In the genomic region with DNA sequence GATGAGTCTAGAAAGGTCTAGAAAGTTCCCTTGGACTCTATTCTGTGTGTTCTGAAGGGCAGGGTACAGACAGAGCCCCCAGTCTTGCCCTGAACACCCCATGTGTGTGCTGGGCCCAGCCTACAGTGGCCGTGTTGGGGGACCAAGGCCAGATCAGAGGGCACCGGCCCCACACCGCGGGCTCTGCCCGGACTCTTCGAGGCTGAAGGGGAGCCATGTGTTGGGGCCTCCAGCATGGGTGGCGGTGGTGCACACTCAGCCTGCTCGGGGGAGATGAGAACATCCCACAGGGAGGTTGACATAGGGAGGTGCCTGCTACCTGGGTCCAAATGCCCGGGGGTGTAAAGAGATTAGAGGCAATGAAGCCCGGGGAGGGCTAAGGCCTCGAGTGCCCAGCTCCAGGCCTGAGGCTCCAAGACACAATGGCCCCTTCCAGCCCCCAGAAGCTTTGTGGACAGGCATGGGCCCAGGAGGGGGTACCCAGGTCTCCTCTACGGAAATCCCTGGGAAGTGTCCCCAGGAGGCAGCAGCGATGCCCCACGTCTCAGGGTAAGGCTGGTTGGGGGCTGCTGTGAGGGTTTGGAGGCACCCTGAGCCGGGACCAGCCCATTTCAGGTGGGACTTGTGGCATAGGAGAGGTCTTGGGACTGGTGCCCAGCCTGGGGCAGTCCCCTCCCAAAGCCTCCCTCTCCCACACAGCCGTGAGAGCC, we compare ENCODE assay signal across 27 cellular contexts. TPM values are rescaled to one million over a fixed set of nuclear protein-coding genes. Genes with fewer than 3 reads are reported as not detected.
DNase-seq lines count a peak whose midpoint lies in the region; ATAC-seq and TF ChIP-seq lines count a peak whose summit lies in the region.
"Had no signal": no experiment of that assay in that cellular context is flagged by ENCODE, and none has a peak within 500 bp of the region (broad histone marks: within the 10 kb centered on the region; RNA-seq: fewer than 3 reads in every experiment).

No MANE protein-coding gene starts in this region.

- H3K27ac ChIP-seq in right atrium auricular region (no peak overlapping the region), neural progenitor cell (no peak overlapping the region), vagina (peak overlapping the region; percentile 29), colonic mucosa (no peak overlapping the region)
- H3K27ac ChIP-seq: adrenal gland, body of pancreas, heart left ventricle, pancreas, thoracic aorta had no signal

- intact Hi-C loops in left ventricle myocardium superior (cut with micrococcal nuclease) (no loop called here), vagina (cut with DNase I) (no loop called here), colonic mucosa (cut with DNase I) (no loop called here)

- H3K27me3 ChIP-seq in right atrium auricular region (no peaks in the 10 kb centered on the region), neural progenitor cell (no peaks in the 10 kb centered on the region), vagina (no peaks in the 10 kb centered on the region), colonic mucosa (no peaks in the 10 kb centered on the region)
- H3K27me3 ChIP-seq: adrenal gland, body of pancreas, heart left ventricle, pancreas had no signal

- peaks cover 10% of the 10 kb centered on the region for H3K4me1 Mint-ChIP-seq in WTC11
- H3K4me1 Mint-ChIP-seq in neural progenitor cell = peaks cover 19% of the 10 kb centered on the region

- TF ChIP-seq CTCF in right atrium auricular region (IDR thresholded peaks at IDR 0.05) = no peak
- no peak for TF ChIP-seq CTCF in WTC11 (IDR thresholded peaks at IDR 0.05)
- no peak for TF ChIP-seq CTCF in neural progenitor cell (IDR thresholded peaks at IDR 0.05)
- no peak for TF ChIP-seq CTCF in vagina (IDR thresholded peaks at IDR 0.05)
- TF ChIP-seq CTCF in colonic mucosa (IDR thresholded peaks at IDR 0.05) = no peak

- H3K36me3 Mint-ChIP-seq in WTC11 (no peaks in the 10 kb centered on the region), neural progenitor cell (no peaks in the 10 kb centered on the region)

- H4K20me1 ChIP-seq in neural progenitor cell (ENCODE audit: low read depth) = no peaks in the 10 kb centered on the region

- H3K4me2 ChIP-seq in neural progenitor cell = no peak overlapping the region

- H3K27me3 Mint-ChIP-seq in WTC11 (ENCODE audit: low read depth) = no peaks in the 10 kb centered on the region
- peaks cover 13% of the 10 kb centered on the region for H3K27me3 Mint-ChIP-seq in neural progenitor cell (ENCODE audit: insufficient read depth, low read depth)
- H3K27me3 Mint-ChIP-seq: stimulated activated naive CD8-positive, alpha-beta T cell treated with anti-CD3 and anti-CD28 coated beads, Interleukin-15, amount 100 ng/mL, for 72 hours had no signal

- CTCF ChIA-PET in WTC11 (lab: Charles Lee) = interaction anchor here (2.6 to 6.7 kb wide), 2 partner anchors 13 to 24 kb away, joined by 12 to 41 read pairs; no protein-coding TSS in a partner anchor

- POLR2A ChIA-PET in WTC11 (lab: Charles Lee) = no interaction called here

- no peak overlapping the region for H3K4me3 Mint-ChIP-seq in WTC11
- no peak overlapping the region for H3K4me3 Mint-ChIP-seq in neural progenitor cell
- H3K4me3 Mint-ChIP-seq: stimulated activated naive CD8-positive, alpha-beta T cell treated with anti-CD3 and anti-CD28 coated beads, Interleukin-15, amount 100 ng/mL, for 72 hours; T-helper 1 cell treated with Interleukin-12 subunit alpha and Interleukin-12 subunit beta and Interleukin-4 antibody, amounts not matched to agents 30 μg/mL and 1 μg/mL, for 36 hours had no signal

- ATAC-seq in left ventricle myocardium superior = no peak
- no peak for ATAC-seq in WTC11
- ATAC-seq: body of pancreas, heart left ventricle, mucosa of descending colon, SK-N-SH treated with all-trans-retinoic acid at 6 μM for 48 hours had no signal

- H3K4me1 ChIP-seq in right atrium auricular region (peaks cover 0 to 6% of the 10 kb centered on the region in 2 donors), neural progenitor cell (peaks cover 6% of the 10 kb centered on the region), vagina (peaks cover 58% of the 10 kb centered on the region), colonic mucosa (no peaks in the 10 kb centered on the region)
- H3K4me1 ChIP-seq: adrenal gland, pancreas had no signal

- no peaks in the 10 kb centered on the region for H3K36me3 ChIP-seq in right atrium auricular region
- no peaks in the 10 kb centered on the region for H3K36me3 ChIP-seq in neural progenitor cell
- no peaks in the 10 kb centered on the region for H3K36me3 ChIP-seq in vagina
- no peaks in the 10 kb centered on the region for H3K36me3 ChIP-seq in colonic mucosa
- H3K36me3 ChIP-seq: adrenal gland, heart left ventricle, pancreas, thoracic aorta had no signal

- no peaks in the 10 kb centered on the region for H3K79me2 ChIP-seq in neural progenitor cell (ENCODE audit: low read depth)

- no peak overlapping the region for H3K9ac ChIP-seq in neural progenitor cell
- no peak overlapping the region for H3K9ac ChIP-seq in colonic mucosa (ENCODE audit: low read depth in 2 of 2, low read length in 2 of 2)

- H3F3A ChIP-seq in neural progenitor cell (ENCODE audit: low read depth) = peaks cover 5% of the 10 kb centered on the region

- H2AFZ ChIP-seq in neural progenitor cell (replicated peaks) = no peak overlapping the region

- H3K4me3 ChIP-seq in right atrium auricular region = no peak overlapping the region
- no peak overlapping the region for H3K4me3 ChIP-seq in neural progenitor cell
- H3K4me3 ChIP-seq in vagina = no peak overlapping the region
- no peak overlapping the region for H3K4me3 ChIP-seq in colonic mucosa
- H3K4me3 ChIP-seq: adrenal gland, body of pancreas, heart left ventricle, mucosa of descending colon, pancreas, thoracic aorta had no signal

- H3K27ac Mint-ChIP-seq in WTC11 (peak overlapping the region; percentile 32; the same call in 1 of the 2 replicates), neural progenitor cell (peak overlapping the region; percentile 74)
- H3K27ac Mint-ChIP-seq: T-helper 1 cell treated with Interleukin-12 subunit alpha and Interleukin-12 subunit beta and Interleukin-4 antibody, amounts not matched to agents 30 μg/mL and 1 μg/mL, for 36 hours had no signal

- TF ChIP-seq POLR2A in vagina (IDR thresholded peaks at IDR 0.05) = no peak

- DNase-seq in left ventricle myocardium superior (peak; percentile 21), right atrium auricular region (ENCODE audit: low spot score) (no peak), WTC11 (ENCODE audit: low spot score) (peak; percentile 7), neural progenitor cell (ENCODE audit: low spot score) (no peak), vagina (ENCODE audit: extremely low spot score in 2 of 2) (no peak), colonic mucosa (no peak), NCI-H1105 treated with DMSO at 0.1 percent for 48 hours (lab: John Stamatoyannopoulos, UW) (no peak), MV-4-11 (lab: John Stamatoyannopoulos, UW) (no peak)
- DNase-seq: activated CD4-positive, alpha-beta T cell treated with anti-CD3 and anti-CD28 coated beads, Interleukin-2, amount 50 U/mL, for 48 hours; activated naive CD4-positive, alpha-beta T cell treated with Interleukin-2 at 50 U/mL for 16 hours; C1 segment of cervical spinal cord; NCI-H1048; NCI-H1694; NCI-H446; NCI-H774; stimulated activated naive CD8-positive, alpha-beta T cell treated with anti-CD3 and anti-CD28 coated beads, Interleukin-15, amount 100 ng/mL, for 72 hours had no signal

- H3K9me3 Mint-ChIP-seq in WTC11 = no peaks in the 10 kb centered on the region
- H3K9me3 Mint-ChIP-seq in neural progenitor cell = peaks cover 4% of the 10 kb centered on the region
- H3K9me3 Mint-ChIP-seq: nephron; stimulated activated naive CD8-positive, alpha-beta T cell treated with anti-CD3 and anti-CD28 coated beads, Interleukin-15, amount 100 ng/mL, for 72 hours; T-helper 1 cell treated with Interleukin-12 subunit alpha and Interleukin-12 subunit beta and Interleukin-4 antibody, amounts not matched to agents 30 μg/mL and 1 μg/mL, for 36 hours had no signal

- H3K9me3 ChIP-seq in right atrium auricular region (no peaks in the 10 kb centered on the region), neural progenitor cell (ENCODE audit: low read depth) (no peaks in the 10 kb centered on the region), vagina (no peaks in the 10 kb centered on the region), colonic mucosa (no peaks in the 10 kb centered on the region)
- H3K9me3 ChIP-seq: adrenal gland, body of pancreas, Caco-2, heart left ventricle, mucosa of descending colon, pancreas, thoracic aorta had no signal

TF ChIP-seq in WTC11, 78 proteins besides CTCF, POLR2A, EP300 and RAD21:
- TF ChIP-seq ESRRA (CRISPR knock-in tag; IDR thresholded peaks at IDR 0.05; ENCODE audit: borderline replicate concordance) = no peak

RNA-seq across cellular contexts. Expression of a gene that starts 12.1 kb away (rescaled TPM):
- total RNA-seq in left ventricle myocardium superior (1.7 TPM), right atrium auricular region (1 to 10 TPM in 1 of 2 donors, under 1 TPM in 1; 0.22 to 1.5 TPM), WTC11 (2021) (15.5 to 17.2 TPM (median 16.1 TPM) in 3 replicates), neural progenitor cell (ENCODE audit: low replicate concordance) (1.3 and 7.8 TPM in 2 replicates), vagina (6.4 TPM), colonic mucosa (10 to 100 TPM; 77.3 to 90.2 TPM)
- total RNA-seq: RPMI7951 had no signal

Comparison
In these comparisons a context has a peak if more than half of its experiments do, and no peak if none do; other contexts are left out.
1. DNase-seq: peak in left ventricle myocardium superior (single experiment) and WTC11 (single experiment); none in right atrium auricular region (single experiment), neural progenitor cell (single experiment), vagina (0 of 2), colonic mucosa (single experiment), NCI-H1105 treated with DMSO at 0.1 percent for 48 hours (single experiment) and MV-4-11 (single experiment).